Comparison of ENCODE assay signal across 27 cellular contexts in the genomic region with DNA sequence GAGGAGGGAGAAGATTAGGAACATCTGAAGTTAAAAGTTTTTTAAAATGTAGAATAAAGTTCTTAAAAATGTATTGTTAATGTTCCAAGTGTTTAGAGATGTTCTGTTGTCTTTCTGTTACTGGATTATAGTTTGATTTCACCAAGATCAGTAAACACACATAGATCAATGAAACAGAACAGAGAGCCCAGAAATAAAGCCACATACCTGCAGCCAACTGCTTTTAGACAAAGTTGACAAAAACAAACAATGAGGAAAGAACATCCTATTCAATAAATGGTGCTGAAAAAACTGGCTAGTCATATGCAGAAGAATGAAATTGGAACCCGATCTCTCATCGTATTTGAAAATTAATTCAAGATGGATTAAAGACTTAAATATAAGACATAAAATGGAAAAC.
"Had no signal": no experiment of that assay in that cellular context is flagged by ENCODE, and none has a peak within 500 bp of the region (broad histone marks: within the 10 kb centered on the region; RNA-seq: fewer than 3 reads in every experiment).

No MANE protein-coding gene starts in this region.

- ATAC-seq: effector memory CD8-positive, alpha-beta T cell; esophagus mucosa; gastrocnemius medialis; heart right ventricle; left cardiac atrium; lower lobe of right lung; mucosa of descending colon had no signal

- H3K27me3 Mint-ChIP-seq: dendritic cell treated with granulocyte-macrophage colony-stimulating factor and Interleukin-4, amounts not matched to agents 40 ng/mL and 50 ng/mL, for 4 days; effector memory CD8-positive, alpha-beta T cell; naive B cell had no signal

- DNase-seq: cerebellar nuclear complex; colonic mucosa; cortex of kidney; effector CD8-positive, alpha-beta T cell; effector memory CD8-positive, alpha-beta T cell; endodermal cell; erythroblast; esophagus squamous epithelium; foreskin fibroblast; foreskin melanocyte; gastrocnemius medialis; glutamatergic neuron; head of caudate nucleus; heart right ventricle; hippocampal formation; islet precursor cell; left cardiac atrium; left ventricle myocardium inferior; lower lobe of right lung; mesenchymal stem cell; mucosa of descending colon; naive B cell had no signal

- H3K27me3 ChIP-seq: colonic mucosa, esophagus squamous epithelium, gastrocnemius medialis, heart right ventricle had no signal

- H3K36me3 Mint-ChIP-seq: mesothelial cell of epicardium, naive B cell had no signal

- H3K4me3 Mint-ChIP-seq: dendritic cell treated with granulocyte-macrophage colony-stimulating factor and Interleukin-4, amounts not matched to agents 40 ng/mL and 50 ng/mL, for 4 days; effector memory CD8-positive, alpha-beta T cell; endodermal cell; mesothelial cell of epicardium; naive B cell had no signal

- H3K4me1 ChIP-seq: colonic mucosa, esophagus squamous epithelium, gastrocnemius medialis, heart right ventricle, left ventricle myocardium inferior, lower lobe of right lung had no signal

- H3K27ac Mint-ChIP-seq: dendritic cell treated with granulocyte-macrophage colony-stimulating factor and Interleukin-4, amounts not matched to agents 40 ng/mL and 50 ng/mL, for 4 days; effector memory CD8-positive, alpha-beta T cell; endodermal cell; mesothelial cell of epicardium; naive B cell had no signal

- H3K27ac ChIP-seq: colonic mucosa, epithelial cell of prostate, esophagus squamous epithelium, gastrocnemius medialis, heart right ventricle, left ventricle myocardium inferior, lower lobe of right lung had no signal

- H3K4me1 Mint-ChIP-seq: endodermal cell, mesothelial cell of epicardium, naive B cell had no signal

- FAIRE-seq: endometrium had no signal

- H3K9me3 Mint-ChIP-seq: dendritic cell treated with granulocyte-macrophage colony-stimulating factor and Interleukin-4, amounts not matched to agents 40 ng/mL and 50 ng/mL, for 4 days; effector memory CD8-positive, alpha-beta T cell had no signal

- H3K9me3 ChIP-seq: colonic mucosa, esophagus squamous epithelium, gastrocnemius medialis, lower lobe of right lung, mucosa of descending colon had no signal

- H3K4me3 ChIP-seq: colonic mucosa, esophagus squamous epithelium, gastrocnemius medialis, heart right ventricle, left ventricle myocardium inferior, lower lobe of right lung, mucosa of descending colon had no signal

- H3K36me3 ChIP-seq: colonic mucosa, esophagus squamous epithelium, gastrocnemius medialis, heart right ventricle, left ventricle myocardium inferior, lower lobe of right lung had no signal
